16 cellular contexts compared by ENCODE assay signal in genomic region chr2:229874647-229875046, GRCh38. TPM values are rescaled to one million over a fixed set of nuclear protein-coding genes. Genes with fewer than 3 reads are reported as not detected.
DNase-seq lines count a peak whose midpoint lies in the region; ATAC-seq and TF ChIP-seq lines count a peak whose summit lies in the region.
"Had no signal": no experiment of that assay in that cellular context is flagged by ENCODE, and none has a peak within 500 bp of the region (broad histone marks: within the 10 kb centered on the region; RNA-seq: fewer than 3 reads in every experiment).

No MANE protein-coding gene starts in this region.

- POLR2A ChIA-PET in CD4-positive, alpha-beta memory T cell (lab: Charles Lee; ENCODE audit: partially characterized antibody): no interaction called here
- POLR2A ChIA-PET in WTC11 (lab: Charles Lee): no interaction called here

- H3K27me3 Mint-ChIP-seq in T-helper 2 cell treated with Interferon-gamma antibody and Interleukin-4, amounts not matched to agents 5 μg/mL and 100 μg/mL, for 36 hours (ENCODE audit: low read depth): no peaks in the 10 kb centered on the region
- H3K27me3 Mint-ChIP-seq in CD4-positive, alpha-beta memory T cell: no peaks in the 10 kb centered on the region
- H3K27me3 Mint-ChIP-seq in WTC11 (ENCODE audit: low read depth): no peaks in the 10 kb centered on the region
- no peaks in the 10 kb centered on the region for H3K27me3 Mint-ChIP-seq in mesothelial cell of epicardium (ENCODE audit: low read depth)

- intact Hi-C loops in CD4-positive, alpha-beta memory T cell (cut with micrococcal nuclease): no loop called here

- no peak overlapping the region for H3K27ac ChIP-seq in CD4-positive, alpha-beta memory T cell (ENCODE audit: low read depth, low read length)
- H3K27ac ChIP-seq: PC-9 had no signal

- no peaks in the 10 kb centered on the region for H3K27me3 ChIP-seq in CD4-positive, alpha-beta memory T cell (ENCODE audit: insufficient read depth, low read length)

- H3K9me3 ChIP-seq in CD4-positive, alpha-beta memory T cell (ENCODE audit: control insufficient read depth in 1 of 2, low read length in 2 of 2): no peaks in the 10 kb centered on the region

- no peak overlapping the region for H3K4me3 Mint-ChIP-seq in T-helper 2 cell treated with Interferon-gamma antibody and Interleukin-4, amounts not matched to agents 5 μg/mL and 100 μg/mL, for 36 hours
- peak overlapping the region in 2 of 8 donors; percentile 48 to 68 for H3K4me3 Mint-ChIP-seq in CD4-positive, alpha-beta memory T cell
- H3K4me3 Mint-ChIP-seq in WTC11 (no peak overlapping the region), mesothelial cell of epicardium (no peak overlapping the region)

- TF ChIP-seq CTCF in WTC11 (IDR thresholded peaks at IDR 0.05) (no peak), mesothelial cell of epicardium (IDR thresholded peaks at IDR 0.05; ENCODE audit: unreplicated experiment) (no peak)

- CTCF ChIA-PET in CD4-positive, alpha-beta memory T cell (lab: Charles Lee; ENCODE audit: partially characterized antibody): interaction anchor here (1.5 to 2.2 kb wide), 2 partner anchors 10 to 22 kb away, joined by 4 to 7 read pairs; no protein-coding TSS in a partner anchor
- CTCF ChIA-PET in WTC11 (lab: Charles Lee): no interaction called here

- peaks cover 20% of the 10 kb centered on the region for H3K36me3 ChIP-seq in CD4-positive, alpha-beta memory T cell (ENCODE audit: insufficient read depth, low read length)

- DNase-seq in T-helper 2 cell treated with Interferon-gamma antibody and Interleukin-4, amounts not matched to agents 5 μg/mL and 100 μg/mL, for 36 hours (ENCODE audit: low spot score): no peak
- DNase-seq in T-helper 2 cell: no peak
- DNase-seq in CD4-positive, alpha-beta memory T cell: no peak
- DNase-seq in WTC11 (ENCODE audit: low spot score): no peak
- no peak for DNase-seq in mesothelial cell of epicardium (ENCODE audit: low spot score in 2 of 2, unreplicated experiment in 2 of 2)
- DNase-seq in erythroblast (lab: John Stamatoyannopoulos, UW): no peak
- no peak for DNase-seq in cerebellar cortex (ENCODE audit: low spot score)
- DNase-seq: 8988T, GF-D8, NCI-H1048, NCI-H1436 treated with DMSO at 0.1 percent for 48 hours, NCI-H2029 treated with DMSO at 0.1 percent for 48 hours, NCI-H510A, NCI-H82, PC-9 had no signal

- peaks cover 21% of the 10 kb centered on the region for H3K4me1 Mint-ChIP-seq in T-helper 2 cell treated with Interferon-gamma antibody and Interleukin-4, amounts not matched to agents 5 μg/mL and 100 μg/mL, for 36 hours (ENCODE audit: low read depth)
- H3K4me1 Mint-ChIP-seq in CD4-positive, alpha-beta memory T cell: peaks cover 28 to 55% (median 40%) of the 10 kb centered on the region in 4 donors
- peaks cover 4% of the 10 kb centered on the region for H3K4me1 Mint-ChIP-seq in WTC11
- peaks cover 12% of the 10 kb centered on the region for H3K4me1 Mint-ChIP-seq in mesothelial cell of epicardium

- TF ChIP-seq POLR2A in erythroblast (IDR thresholded peaks at IDR 0.05; ENCODE audit: low read length): no peak

- no peak overlapping the region for H3K4me3 ChIP-seq in CD4-positive, alpha-beta memory T cell (ENCODE audit: low read length in 2 of 2)
- H3K4me3 ChIP-seq: PC-9 had no signal

- H3K9me3 Mint-ChIP-seq in T-helper 2 cell treated with Interferon-gamma antibody and Interleukin-4, amounts not matched to agents 5 μg/mL and 100 μg/mL, for 36 hours: no peaks in the 10 kb centered on the region
- no peaks in the 10 kb centered on the region for H3K9me3 Mint-ChIP-seq in CD4-positive, alpha-beta memory T cell
- H3K9me3 Mint-ChIP-seq in WTC11 (no peaks in the 10 kb centered on the region), mesothelial cell of epicardium (no peaks in the 10 kb centered on the region)

- H3K4me1 ChIP-seq in CD4-positive, alpha-beta memory T cell (ENCODE audit: insufficient read depth, low read length): peaks cover 21% of the 10 kb centered on the region

- peak overlapping the region; percentile 24 for H3K27ac Mint-ChIP-seq in T-helper 2 cell treated with Interferon-gamma antibody and Interleukin-4, amounts not matched to agents 5 μg/mL and 100 μg/mL, for 36 hours
- peak overlapping the region in 5 of 7 donors; percentile 19 to 79 (median 57) for H3K27ac Mint-ChIP-seq in CD4-positive, alpha-beta memory T cell
- H3K27ac Mint-ChIP-seq in WTC11: peak overlapping the region; percentile 30; the same call in 1 of the 2 replicates
- peak overlapping the region; percentile 2 for H3K27ac Mint-ChIP-seq in mesothelial cell of epicardium

- no peak for ATAC-seq in WTC11
- ATAC-seq in GM21528 (IDR thresholded peaks at IDR 0.05; ENCODE audit: low FRiP score, unreplicated experiment): no peak

- peaks cover 37% of the 10 kb centered on the region for H3K36me3 Mint-ChIP-seq in T-helper 2 cell treated with Interferon-gamma antibody and Interleukin-4, amounts not matched to agents 5 μg/mL and 100 μg/mL, for 36 hours (ENCODE audit: low read depth)
- H3K36me3 Mint-ChIP-seq in CD4-positive, alpha-beta memory T cell: peaks cover 38 to 53% of the 10 kb centered on the region in 2 donors
- H3K36me3 Mint-ChIP-seq in WTC11 (peaks cover 24% of the 10 kb centered on the region), mesothelial cell of epicardium (peaks cover 22% of the 10 kb centered on the region)

TF ChIP-seq in WTC11, 78 proteins besides CTCF, POLR2A, EP300 and RAD21:
- no peak for TF ChIP-seq NR1H2 (CRISPR knock-in tag; IDR thresholded peaks at IDR 0.05)
- no peak for TF ChIP-seq ZNF263 (CRISPR knock-in tag; IDR thresholded peaks at IDR 0.05; ENCODE audit: low read depth)

RNA-seq across cellular contexts. Expression of gene TRIP12, which starts 47.2 kb away (rescaled TPM):
- 100 to 1,000 TPM; 218 to 224 TPM for total RNA-seq in CD4-positive, alpha-beta memory T cell
- 10 to 100 TPM; 14.5 to 51.5 TPM for polyA plus RNA-seq in CD4-positive, alpha-beta memory T cell
- 146 to 152 TPM (median 149 TPM) in 3 replicates for total RNA-seq in WTC11 (2021)
- 239 to 256 TPM (median 253 TPM) in 3 replicates for total RNA-seq in mesothelial cell of epicardium

RNA-seq across cellular contexts. Expression of gene FBXO36, which starts 47.7 kb away (rescaled TPM):
- under 1 TPM; 0.55 to 0.75 TPM for total RNA-seq in CD4-positive, alpha-beta memory T cell
- polyA plus RNA-seq in CD4-positive, alpha-beta memory T cell: 1 to 10 TPM in 1 of 2 donors, under 1 TPM in 1; 0.56 to 2.2 TPM
- total RNA-seq in WTC11 (2021): 4.0 to 5.3 TPM (median 4.6 TPM) in 3 replicates
- total RNA-seq in mesothelial cell of epicardium: 5.1 to 6.2 TPM (median 5.5 TPM) in 3 replicates

Comparison
In these comparisons a context has a peak if more than half of its experiments do, and no peak if none do; other contexts are left out.
1. H3K27ac Mint-ChIP-seq: peak in every context shown above with its lines; median percentile 57 in CD4-positive, alpha-beta memory T cell; 30 in WTC11; 24 in T-helper 2 cell treated with Interferon-gamma antibody and Interleukin-4, amounts not matched to agents 5 μg/mL and 100 μg/mL, for 36 hours; 2 in mesothelial cell of epicardium.